In genomic region chr16:85762970-85763369, GRCh38 we compare ENCODE assay signal across 1 cellular context.
TF ChIP-seq lines count a peak whose summit lies in the region.

No MANE protein-coding gene starts in this region.

TF ChIP-seq in HepG2, 621 proteins besides CTCF, POLR2A, EP300 and RAD21:
- TF ChIP-seq ARNTL (CRISPR knock-in tag; IDR thresholded peaks at IDR 0.05) = no peak
- TF ChIP-seq ZNF552 (CRISPR knock-in tag; IDR thresholded peaks at IDR 0.05; ENCODE audit: borderline replicate concordance) = no peak
- TF ChIP-seq, protein P1, sequence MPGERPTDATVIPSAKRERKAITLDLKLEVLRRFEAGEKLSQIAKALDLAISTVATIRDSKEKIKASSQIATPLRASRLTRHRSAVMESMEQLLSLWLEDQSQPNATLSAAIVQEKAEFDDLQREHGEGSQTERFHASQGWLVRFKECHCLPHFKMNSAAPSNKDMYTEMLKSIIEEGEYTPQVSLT (CRISPR knock-in tag; IDR thresholded peaks at IDR 0.05; ENCODE audit: borderline replicate concordance, low read depth) = no peak
- TF ChIP-seq MNT (IDR thresholded peaks at IDR 0.05) = peak; percentile 51
- no peak for TF ChIP-seq MXI1 (IDR thresholded peaks at IDR 0.05; ENCODE audit: borderline replicate concordance, low read depth, low read length)
- TF ChIP-seq IRF2 (CRISPR knock-in tag; IDR thresholded peaks at IDR 0.05) = no peak
- TF ChIP-seq HDAC2 (CRISPR knock-in tag; IDR thresholded peaks at IDR 0.05) = no peak
- no peak for TF ChIP-seq DPF2 (CRISPR knock-in tag; IDR thresholded peaks at IDR 0.05; ENCODE audit: borderline replicate concordance, low read depth)
TF ChIP-seq in HepG2: peak in this region for 1.
